Comparison of ENCODE assay signal across 8 cellular contexts in genomic region chr5:58459860-58460726, GRCh38. TPM values are rescaled to one million over a fixed set of nuclear protein-coding genes. Genes with fewer than 3 reads are reported as not detected.
DNase-seq lines count a peak whose midpoint lies in the region; ATAC-seq, FAIRE-seq and TF ChIP-seq lines count a peak whose summit lies in the region.

PLK2 (minus strand) TSS chr5:58460086; CDS start chr5:58459959, 127 bp downstream.

- no peak for FAIRE-seq in astrocyte (lab: Jason Lieb, UNC)

- no peaks in the 10 kb centered on the region for H3K9me2 ChIP-seq in GM23338 (ENCODE audit: insufficient read depth)

- H3K9me3 ChIP-seq in astrocyte (ENCODE audit: insufficient read depth, low read depth, low read length) (no peaks in the 10 kb centered on the region), aorta (ENCODE audit: control insufficient read depth, low read length) (no peaks in the 10 kb centered on the region)

- H3K36me3 ChIP-seq in GM23338 (ENCODE audit: insufficient read depth) (peaks cover 28% of the 10 kb centered on the region), astrocyte (ENCODE audit: insufficient read depth, low read length) (peaks cover 38% of the 10 kb centered on the region), aorta (ENCODE audit: control insufficient read depth in 1 of 2, insufficient read depth in 2 of 2, low read length in 1 of 2) (peaks cover 2 to 3% of the 10 kb centered on the region in 2 donors)

- H3K4me1 ChIP-seq in GM23338 (ENCODE audit: insufficient read depth) (peaks cover 7% of the 10 kb centered on the region; the same call in 1 of the 2 replicates), astrocyte (ENCODE audit: insufficient read depth, low read length) (peaks cover 22% of the 10 kb centered on the region), aorta (ENCODE audit: control insufficient read depth in 1 of 2, insufficient read depth in 2 of 2, low read length in 2 of 2) (no peaks in the 10 kb centered on the region)

- H3K4me3 Mint-ChIP-seq in GM23338, result peak within 1 kb of the TSS; percentile 86
- H3K4me3 Mint-ChIP-seq in astrocyte (ENCODE audit: unreplicated experiment), result peak within 1 kb of the TSS; percentile 97

- H3K79me2 ChIP-seq in GM23338 (replicated peaks; ENCODE audit: insufficient read depth), result peaks cover 9% of the 10 kb centered on the region; the same call in 1 of the 2 replicates
- H3K79me2 ChIP-seq in astrocyte (ENCODE audit: insufficient read depth, low read length), result peaks cover 48% of the 10 kb centered on the region

- intact Hi-C loops in aorta (cut with DNase I), result loop anchor here (1.0 to 10.0 kb wide), 9 partner anchors 233 to 963 kb away; no protein-coding TSS in a partner anchor

- H3K27ac Mint-ChIP-seq in GM23338 (no peak within 1 kb of the TSS), astrocyte (ENCODE audit: unreplicated experiment) (peak within 1 kb of the TSS; percentile 96)

- peak; percentile 74 for ATAC-seq in GM23338
- peak; percentile 97 for ATAC-seq in aorta (ENCODE audit: low FRiP score)

- H3K9me3 Mint-ChIP-seq in GM23338 (no peaks in the 10 kb centered on the region), astrocyte (ENCODE audit: unreplicated experiment) (peaks cover 2% of the 10 kb centered on the region)

- H3K27me3 Mint-ChIP-seq in GM23338 (ENCODE audit: insufficient read depth, low read depth, poor library complexity) (peaks cover 11% of the 10 kb centered on the region), astrocyte (ENCODE audit: low read depth, unreplicated experiment) (no peaks in the 10 kb centered on the region)

- TF ChIP-seq CTCF in GM23338 (conservative IDR thresholded peaks at IDR 0.05; ENCODE audit: low read depth in 2 of 2), result peak in 1 of 2 experiments; percentile 45; a peak in 2 of 4 replicates
- TF ChIP-seq CTCF in astrocyte (IDR thresholded peaks at IDR 0.05; ENCODE audit: insufficient read depth, low read depth, low read length), result no peak

- WGBS in aorta, 2 donors, result 0% methylated on average over 93 to 99 of the region's 99 CpGs

- H3K4me3 ChIP-seq in GM23338 (peak within 1 kb of the TSS; percentile 74), astrocyte (ENCODE audit: insufficient read depth, low read depth, low read length) (peak within 1 kb of the TSS; percentile 97), aorta (ENCODE audit: low read length in 2 of 2) (peak within 1 kb of the TSS; percentile 54 to 83)

- no peaks in the 10 kb centered on the region for H3F3A ChIP-seq in GM23338 (replicated peaks; ENCODE audit: low read depth)

- H2AFZ ChIP-seq in GM23338 (peak within 1 kb of the TSS; percentile 40; the same call in 1 of the 2 replicates), astrocyte (ENCODE audit: low read depth, low read length) (peak within 1 kb of the TSS; percentile 83)

- H3K27me3 ChIP-seq in GM23338 (ENCODE audit: insufficient read depth) (peaks cover 8% of the 10 kb centered on the region), astrocyte (ENCODE audit: insufficient read depth, low read length) (no peaks in the 10 kb centered on the region), aorta (ENCODE audit: control insufficient read depth in 1 of 2, insufficient read depth in 2 of 2, low read length in 1 of 2) (no peaks in the 10 kb centered on the region)

- peak within 1 kb of the TSS; percentile 99 for H3K9ac ChIP-seq in astrocyte (ENCODE audit: low read length)

- H3K4me2 ChIP-seq in GM23338 (peak within 1 kb of the TSS; percentile 87), astrocyte (ENCODE audit: low read length) (peak within 1 kb of the TSS; percentile 90)

- H3K4me1 Mint-ChIP-seq in GM23338 (peaks cover 24% of the 10 kb centered on the region), astrocyte (ENCODE audit: low read depth, unreplicated experiment) (peaks cover 26% of the 10 kb centered on the region)

- H3K27ac ChIP-seq in GM23338 (ENCODE audit: low read depth) (no peak within 1 kb of the TSS), astrocyte (ENCODE audit: low read depth, low read length) (peak within 1 kb of the TSS; percentile 94), aorta (ENCODE audit: low read depth in 1 of 2, low read length in 2 of 2) (peak within 1 kb of the TSS; percentile 71 to 89)

- peaks cover 35% of the 10 kb centered on the region for H3K36me3 Mint-ChIP-seq in GM23338 (ENCODE audit: low read depth)
- H3K36me3 Mint-ChIP-seq in astrocyte (ENCODE audit: low read depth, unreplicated experiment), result peaks cover 30% of the 10 kb centered on the region

- DNase-seq in GM03348 (ENCODE audit: low spot score) (peak; percentile 96), GM23338 (ENCODE audit: low spot score) (peak; percentile 76), LHCN-M2 (ENCODE audit: low read depth) (peak; percentile 91), T-helper 22 cell (ENCODE audit: low read depth) (peak; percentile 76), astrocyte (ENCODE audit: low read depth) (peak; percentile 83), hepatic stellate cell (ENCODE audit: low spot score) (peak; percentile 90), retina (peak; percentile 99), aorta (peak; percentile 96 to 98)

- no peaks in the 10 kb centered on the region; the same call in 1 of the 2 replicates for H4K20me1 ChIP-seq in GM23338 (replicated peaks; ENCODE audit: insufficient read depth)
- H4K20me1 ChIP-seq in astrocyte (ENCODE audit: insufficient read depth, low read length), result peaks cover 47% of the 10 kb centered on the region

TF ChIP-seq in GM23338, 12 proteins besides CTCF, POLR2A, EP300 and RAD21:
- TF ChIP-seq POLR2AphosphoS5 (IDR thresholded peaks at IDR 0.05; ENCODE audit: low read depth) (peak; percentile 94), ZNF331 (CRISPR knock-in tag; IDR thresholded peaks at IDR 0.05; ENCODE audit: low read depth) (no peak), CREB1 (CRISPR knock-in tag; IDR thresholded peaks at IDR 0.05; ENCODE audit: low read depth) (peak; percentile 86)
TF ChIP-seq in GM23338: peak in this region for 2.

RNA-seq across cellular contexts. Expression of gene PLK2, which starts in this region (rescaled TPM):
- 29.4 and 30.0 TPM in 2 replicates for total RNA-seq in GM23338 (2014; rRNA removed; shearing (Covaris generic))
- polyA plus RNA-seq in GM23338 (2016; fragmentation: Nextera tagmentation; extraction: Ambion mirVana), result 12.0 and 13.5 TPM in 2 replicates
- total RNA-seq in LHCN-M2 (2014; rRNA removed), result 230 and 273 TPM in 2 replicates
- 127 TPM for polyA plus RNA-seq in LHCN-M2 (2012)
- 260 and 368 TPM in 2 replicates for total RNA-seq in astrocyte
- 10 to 100 TPM; 42.8 to 64.6 TPM for total RNA-seq in aorta
- 10 to 100 TPM; 24.0 to 28.3 TPM for polyA plus RNA-seq in aorta
